In genomic region chr19:13544423-13544822, GRCh38 we compare ENCODE assay signal across 32 cellular contexts.
"Had no signal": no experiment of that assay in that cellular context is flagged by ENCODE, and none has a peak within 500 bp of the region (broad histone marks: within the 10 kb centered on the region; RNA-seq: fewer than 3 reads in every experiment).

No MANE protein-coding gene starts in this region.

- H3K4me3 ChIP-seq: adrenal gland, ascending aorta, body of pancreas, breast epithelium, cardiac muscle cell had no signal

- H3K36me3 ChIP-seq: adrenal gland, ascending aorta, brain microvascular endothelial cell, breast epithelium, cardiac muscle cell had no signal

- FAIRE-seq: astrocyte had no signal

- DNase-seq: activated effector memory CD4-positive, alpha-beta T cell treated with anti-CD3 and anti-CD28 coated beads, Interleukin-2, amount 50 U/mL, for 16 hours; activated effector memory CD4-positive, alpha-beta T cell treated with Interleukin-2 at 50 U/mL for 16 hours; activated gamma-delta T cell; activated gamma-delta T cell treated with Interleukin-2 at 50 U/mL for 16 hours; activated naive CD4-positive, alpha-beta T cell; activated naive CD4-positive, alpha-beta T cell treated with anti-CD3 and anti-CD28 coated beads for 36 hours; activated naive CD4-positive, alpha-beta T cell treated with anti-CD3 and anti-CD28 coated beads, Interleukin-2, amount 10 ng/mL, durations not matched to agents 7 days and 5 days; activated naive CD4-positive, alpha-beta T cell treated with anti-CD3 and anti-CD28 coated beads, Interleukin-2, amount 50 U/mL, for 16 hours; activated naive CD4-positive, alpha-beta T cell treated with Interleukin-2 at 50 U/mL for 16 hours; activated naive CD8-positive, alpha-beta T cell treated with anti-CD3 and anti-CD28 coated beads for 36 hours; activated naive CD8-positive, alpha-beta T cell treated with anti-CD3 and anti-CD28 coated beads, Interleukin-2, amount 10 ng/mL, durations not matched to agents 7 days and 5 days; activated naive CD8-positive, alpha-beta T cell treated with anti-CD3 and anti-CD28 coated beads, Interleukin-2, amount 50 U/mL, for 24 hours; activated T-cell treated with anti-CD3 and anti-CD28 coated beads, Interleukin-2, amount 50 U/mL, for 1 hour; activated T-cell treated with anti-CD3 and anti-CD28 coated beads, Interleukin-2, amount 50 U/mL, for 24 hours; activated T-cell treated with anti-CD3 and anti-CD28 coated beads, Interleukin-2, amount 50 U/mL, for 4 hours; activated T-cell treated with anti-CD3 and anti-CD28 coated beads, Interleukin-2, amount 50 U/mL, for 48 hours; activated T-cell treated with anti-CD3 and anti-CD28 coated beads, Interleukin-2, amount 50 U/mL, for 72 hours; adrenal gland; amniotic stem cell; amygdala; anterior cingulate cortex; aorta; body of pancreas; brain microvascular endothelial cell; caudate nucleus; cerebellar nuclear complex had no signal

- H3K4me1 ChIP-seq: adrenal gland, ascending aorta, body of pancreas, breast epithelium had no signal

- H3K27ac ChIP-seq: adrenal gland, ascending aorta, body of pancreas, brain microvascular endothelial cell, breast epithelium, cardiac muscle cell had no signal

- ATAC-seq: activated naive CD4-positive, alpha-beta T cell treated with anti-CD3 and anti-CD28 coated beads, Interleukin-2, amount 50 U/mL, for 72 hours; activated naive CD8-positive, alpha-beta T cell treated with anti-CD3 and anti-CD28 coated beads, Interleukin-2, amount 50 U/mL, for 24 hours; activated T-cell treated with anti-CD3 and anti-CD28 coated beads, Interleukin-2, amount 50 U/mL, for 4 hours; activated T-cell treated with anti-CD3 and anti-CD28 coated beads, Interleukin-2, amount 50 U/mL, for 72 hours; activated T-helper 17 cell treated with anti-CD3 and anti-CD28 coated beads, Interleukin-2, amount 50 U/mL, for 72 hours; body of pancreas had no signal

- H3K27me3 ChIP-seq: adrenal gland, ascending aorta, body of pancreas, brain microvascular endothelial cell had no signal
